30 cellular contexts compared by ENCODE assay signal in the genomic region with DNA sequence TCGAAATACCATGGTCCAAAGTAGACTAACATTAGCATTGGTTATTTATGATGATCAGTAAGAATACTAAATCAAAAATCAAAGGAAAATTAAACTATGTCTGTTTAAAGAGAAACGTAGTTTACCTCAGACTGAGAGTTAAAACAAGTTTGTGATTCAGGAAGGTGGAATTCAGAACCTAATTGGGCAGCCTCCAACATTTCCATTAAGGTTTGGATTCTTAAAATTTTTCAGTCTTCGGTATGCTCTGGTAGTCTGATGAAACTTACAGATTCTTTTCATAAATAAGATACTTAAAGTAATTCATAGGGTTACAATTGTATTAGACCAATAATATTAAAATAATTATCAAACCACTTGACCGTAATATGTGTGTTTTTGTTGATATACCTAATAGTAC. TPM values are rescaled to one million over a fixed set of nuclear protein-coding genes. Genes with fewer than 3 reads are reported as not detected.
A peak's percentile ranks its signal among the peaks of the same experiment; 100 is the strongest.
DNase-seq lines count a peak whose midpoint lies in the region; ATAC-seq and TF ChIP-seq lines count a peak whose summit lies in the region.
"Had no signal": no experiment of that assay in that cellular context is flagged by ENCODE, and none has a peak within 500 bp of the region (broad histone marks: within the 10 kb centered on the region; RNA-seq: fewer than 3 reads in every experiment).

No MANE protein-coding gene starts in this region.

- peaks cover 2% of the 10 kb centered on the region; the same call in 1 of the 2 replicates for H3K9me3 ChIP-seq in IMR-90 (ENCODE audit: control insufficient read depth, insufficient read depth, low read length)
- no peaks in the 10 kb centered on the region for H3K9me3 ChIP-seq in effector memory CD4-positive, alpha-beta T cell (ENCODE audit: control insufficient read depth, low read length)
- H3K9me3 ChIP-seq: colonic mucosa, HAP-1, SJSA1, thyroid gland had no signal

- H3K79me1 ChIP-seq in IMR-90 (ENCODE audit: low read depth in 1 of 2, low read length in 2 of 2): no peaks in the 10 kb centered on the region

- TF ChIP-seq POLR2A in IMR-90 (IDR thresholded peaks at IDR 0.05; ENCODE audit: low read depth, low read length) (no peak), erythroblast (IDR thresholded peaks at IDR 0.05; ENCODE audit: low read length) (no peak)

- H4K91ac ChIP-seq in IMR-90 (ENCODE audit: insufficient read depth, low read depth, low read length): peak overlapping the region; percentile 96

- H4K5ac ChIP-seq in IMR-90 (ENCODE audit: low read depth, low read length): no peak overlapping the region

- no peaks in the 10 kb centered on the region for H4K20me1 ChIP-seq in IMR-90 (ENCODE audit: insufficient read depth, low read length)

- H3K23ac ChIP-seq in IMR-90 (ENCODE audit: low read depth, low read length): peak overlapping the region; percentile 60; the same call in 1 of the 2 replicates

- H4K8ac ChIP-seq in IMR-90 (ENCODE audit: low read depth in 2 of 2, low read length in 2 of 2): peak overlapping the region; percentile 36 to 88; a peak in 2 of 4 replicates

- H3K56ac ChIP-seq in IMR-90 (ENCODE audit: extremely low read depth, insufficient read depth, low read length): no peak overlapping the region; the same call in 1 of the 2 replicates

- H2AFZ ChIP-seq in IMR-90 (replicated peaks; ENCODE audit: low read length, poor library complexity): no peak overlapping the region

- DNase-seq in AG20443 (ENCODE audit: low spot score): peak; percentile 21
- DNase-seq in IMR-90: peak; percentile 77
- DNase-seq in RWPE1 (ENCODE audit: low spot score): peak; percentile 38
- DNase-seq in fibroblast of the aortic adventitia (ENCODE audit: low read depth): peak; percentile 77
- DNase-seq in erythroblast (lab: John Stamatoyannopoulos, UW): no peak
- no peak for DNase-seq in stimulated activated CD4-positive, alpha-beta T cell treated with anti-CD3 and anti-CD28 coated beads, Interleukin-2, amount 100 ng/mL, for 48 hours
- no peak for DNase-seq in activated naive CD4-positive, alpha-beta T cell treated with Interleukin-2 at 50 U/mL for 16 hours
- no peak for DNase-seq in effector memory CD4-positive, alpha-beta T cell
- DNase-seq: activated CD4-positive, alpha-beta T cell treated with anti-CD3 and anti-CD28 coated beads, Interleukin-2, amount 50 U/mL, for 1 hour; activated CD4-positive, CD25-positive, alpha-beta regulatory T cell; activated effector memory CD4-positive, alpha-beta T cell treated with Interleukin-2 at 50 U/mL for 16 hours; activated naive CD8-positive, alpha-beta T cell treated with anti-CD3 and anti-CD28 coated beads for 36 hours; activated T-cell treated with anti-CD3 and anti-CD28 coated beads, Interleukin-2, amount 50 U/mL, for 1 hour; aorta; colonic mucosa; DMS 273 treated with DMSO at 0.1 percent for 48 hours; effector CD8-positive, alpha-beta T cell; islet precursor cell; NCI-H1092; NCI-H1930; NCI-H526 treated with DMSO at 0.1 percent for 48 hours; posterior cingulate gyrus; stimulated activated CD4-positive, alpha-beta T cell treated with anti-CD3 and anti-CD28 coated beads, Interleukin-12 subunit alpha, Interleukin-12 subunit beta, amount 100 ng/mL, for 4 hours; stimulated activated CD4-positive, alpha-beta T cell treated with anti-CD3 and anti-CD28 coated beads, Interleukin-4, amount 100 ng/mL, for 1 hour; T-cell; thyroid gland had no signal

- H2AK9ac ChIP-seq in IMR-90 (replicated peaks; ENCODE audit: low read depth, low read length, poor library complexity): no peak overlapping the region

- POLR2A ChIA-PET in IMR-90 (lab: Charles Lee; ENCODE audit: unreplicated experiment): interaction anchor here (0.7 kb wide), 1 partner anchor 18 kb away, joined by 3 read pairs; a partner anchor contains a TSS
- POLR2A ChIA-PET in RWPE1 (lab: Yijun Ruan, JAX; ENCODE audit: low non-redundant PET): no interaction called here

- dilution Hi-C loops in IMR-90 (cut with HindIII; ENCODE audit: low sequenced_read_pairs, unreplicated experiment): no loop called here

- H3K27me3 ChIP-seq in IMR-90 (ENCODE audit: control insufficient read depth, insufficient read depth, low read length): no peaks in the 10 kb centered on the region
- no peaks in the 10 kb centered on the region for H3K27me3 ChIP-seq in effector memory CD4-positive, alpha-beta T cell (replicated peaks; ENCODE audit: control insufficient read depth, insufficient read depth, low read length, poor library complexity, severe bottlenecking)
- H3K27me3 ChIP-seq: cardiac muscle cell, colonic mucosa, SJSA1, thyroid gland had no signal

- H3K4me2 ChIP-seq in IMR-90 (ENCODE audit: low read depth, low read length): no peak overlapping the region

- no peak overlapping the region for H3K18ac ChIP-seq in IMR-90 (ENCODE audit: low read depth, low read length)

- no peak overlapping the region for H3K14ac ChIP-seq in IMR-90 (replicated peaks; ENCODE audit: low read depth, low read length)

- TF ChIP-seq CTCF in IMR-90 (conservative IDR thresholded peaks at IDR 0.05; ENCODE audit: low read depth, low read length) (no peak), RWPE1 (conservative IDR thresholded peaks at IDR 0.05; ENCODE audit: low read depth) (no peak), fibroblast of the aortic adventitia (IDR thresholded peaks at IDR 0.05; ENCODE audit: insufficient read depth, low read length) (no peak)

- H2BK120ac ChIP-seq in IMR-90 (ENCODE audit: low read depth, low read length): peak overlapping the region; percentile 98

- no peak for TF ChIP-seq RAD21 in IMR-90 (IDR thresholded peaks at IDR 0.05; ENCODE audit: low read length)

- peak overlapping the region; percentile 94; the same call in 1 of the 2 replicates for H3K4ac ChIP-seq in IMR-90 (ENCODE audit: low read depth, low read length)

- in situ Hi-C loops in IMR-90 (cut with MboI; ENCODE audit: low sequenced_read_pairs): no loop called here

- H3K4me3 ChIP-seq in IMR-90 (ENCODE audit: insufficient read depth, low read depth, low read length) (no peak overlapping the region), fibroblast of the aortic adventitia (ENCODE audit: low read depth, low read length) (no peak overlapping the region)
- H3K4me3 ChIP-seq in effector memory CD4-positive, alpha-beta T cell (ENCODE audit: insufficient read depth, low read depth, low read length, poor library complexity, severe bottlenecking): no peak overlapping the region
- H3K4me3 ChIP-seq: cardiac muscle cell, colonic mucosa, HAP-1, SJSA1, thyroid gland had no signal

- no peak overlapping the region for H2AK5ac ChIP-seq in IMR-90 (ENCODE audit: low read depth, low read length)

- H3K27ac ChIP-seq in IMR-90 (ENCODE audit: insufficient read depth, low read length) (peak overlapping the region; percentile 46; the same call in 1 of the 2 replicates), RWPE1 (no peak overlapping the region)
- H3K27ac ChIP-seq in effector memory CD4-positive, alpha-beta T cell (ENCODE audit: insufficient read depth, low read length, poor library complexity, severe bottlenecking): no peak overlapping the region
- H3K27ac ChIP-seq: cardiac muscle cell, colonic mucosa, SJSA1, thyroid gland had no signal

- H3K36me3 ChIP-seq in IMR-90 (ENCODE audit: control insufficient read depth, insufficient read depth, low read length): no peaks in the 10 kb centered on the region
- H3K36me3 ChIP-seq in effector memory CD4-positive, alpha-beta T cell (ENCODE audit: control insufficient read depth, insufficient read depth, low read length): no peaks in the 10 kb centered on the region
- H3K36me3 ChIP-seq: cardiac muscle cell, colonic mucosa, HAP-1, SJSA1, thyroid gland had no signal

- H3K9ac ChIP-seq in IMR-90 (ENCODE audit: low read depth, low read length): no peak overlapping the region

- peak overlapping the region; percentile 97; the same call in 1 of the 2 replicates for H2BK20ac ChIP-seq in IMR-90 (ENCODE audit: low read depth, low read length)

- intact Hi-C loops in IMR-90 (cut with micrococcal nuclease): no loop called here

- peaks cover 3% of the 10 kb centered on the region for H3K9me1 ChIP-seq in IMR-90 (ENCODE audit: insufficient read depth, low read length)

- H3K4me1 ChIP-seq in IMR-90 (ENCODE audit: control insufficient read depth, insufficient read depth, low read length): peaks cover 5% of the 10 kb centered on the region; the same call in 1 of the 2 replicates
- peaks cover 9% of the 10 kb centered on the region for H3K4me1 ChIP-seq in effector memory CD4-positive, alpha-beta T cell (ENCODE audit: control insufficient read depth, insufficient read depth, low read length, poor library complexity, severe bottlenecking)
- H3K4me1 ChIP-seq: colonic mucosa had no signal

- no TSS peak for BruUV-seq in IMR-90 (replicated peaks; lab: Mats Ljungman, UMichigan)

- CTCF ChIA-PET in IMR-90 (lab: Yijun Ruan, JAX) (no interaction called here), RWPE1 (lab: Yijun Ruan, JAX) (no interaction called here)

- no peak; the same call in 1 of the 2 replicates for ATAC-seq in IMR-90 (ENCODE audit: low read depth)
- ATAC-seq: sciatic nerve, T-cell had no signal

- no CpG with 5 or more reads among the region's 4 CpGs for WGBS in IMR-90 (ENCODE audit: extremely low coverage in 2 of 2, insufficient read length in 1 of 2), 2 experiments

- no peak overlapping the region for H2BK15ac ChIP-seq in IMR-90 (ENCODE audit: low read depth, low read length)

- H2BK5ac ChIP-seq in IMR-90 (ENCODE audit: low read depth, low read length, poor library complexity, severe bottlenecking): peak overlapping the region; percentile 95

TF ChIP-seq in IMR-90, 13 proteins besides CTCF, POLR2A, EP300 and RAD21 (continues in another document):
- TF ChIP-seq, protein P1, sequence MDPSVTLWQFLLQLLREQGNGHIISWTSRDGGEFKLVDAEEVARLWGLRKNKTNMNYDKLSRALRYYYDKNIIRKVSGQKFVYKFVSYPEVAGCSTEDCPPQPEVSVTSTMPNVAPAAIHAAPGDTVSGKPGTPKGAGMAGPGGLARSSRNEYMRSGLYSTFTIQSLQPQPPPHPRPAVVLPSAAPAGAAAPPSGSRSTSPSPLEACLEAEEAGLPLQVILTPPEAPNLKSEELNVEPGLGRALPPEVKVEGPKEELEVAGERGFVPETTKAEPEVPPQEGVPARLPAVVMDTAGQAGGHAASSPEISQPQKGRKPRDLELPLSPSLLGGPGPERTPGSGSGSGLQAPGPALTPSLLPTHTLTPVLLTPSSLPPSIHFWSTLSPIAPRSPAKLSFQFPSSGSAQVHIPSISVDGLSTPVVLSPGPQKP (IDR thresholded peaks at IDR 0.05; ENCODE audit: borderline replicate concordance, low read depth, low read length): no peak
- no peak for TF ChIP-seq FOS (IDR thresholded peaks at IDR 0.05; ENCODE audit: low read depth, low read length)
- TF ChIP-seq NFE2L2 (IDR thresholded peaks at IDR 0.05; ENCODE audit: low read depth, low read length): no peak

RNA-seq across cellular contexts. Expression of a gene that starts 18.6 kb away (rescaled TPM):
- total RNA-seq in IMR-90 (2012; rRNA removed) (13.6 and 14.9 TPM in 2 replicates), fibroblast of the aortic adventitia (ENCODE audit: low replicate concordance) (7.4 and 9.0 TPM in 2 replicates)
- polyA plus RNA-seq in IMR-90 (2012; rRNA removed): 11.7 and 15.7 TPM in 2 replicates
- polyA plus RNA-seq in IMR-90 (2012; cell fraction: cytosol; rRNA removed): 9.0 and 14.0 TPM in 2 replicates
- polyA plus RNA-seq in IMR-90 (2012; cell fraction: nucleus; rRNA removed; ENCODE audit: low replicate concordance): 8.4 and 16.6 TPM in 2 replicates

Comparison
In these comparisons a context has a peak if more than half of its experiments do, and no peak if none do; other contexts are left out.
1. DNase-seq: peak in AG20443 (single experiment), IMR-90 (single experiment), RWPE1 (single experiment) and fibroblast of the aortic adventitia (single experiment); none in erythroblast (0 of 2), stimulated activated CD4-positive, alpha-beta T cell treated with anti-CD3 and anti-CD28 coated beads, Interleukin-2, amount 100 ng/mL, for 48 hours (0 of 2), activated naive CD4-positive, alpha-beta T cell treated with Interleukin-2 at 50 U/mL for 16 hours (single experiment) and effector memory CD4-positive, alpha-beta T cell (0 of 3).